ENCODE assay signal across 1 cellular context in the genomic region with DNA sequence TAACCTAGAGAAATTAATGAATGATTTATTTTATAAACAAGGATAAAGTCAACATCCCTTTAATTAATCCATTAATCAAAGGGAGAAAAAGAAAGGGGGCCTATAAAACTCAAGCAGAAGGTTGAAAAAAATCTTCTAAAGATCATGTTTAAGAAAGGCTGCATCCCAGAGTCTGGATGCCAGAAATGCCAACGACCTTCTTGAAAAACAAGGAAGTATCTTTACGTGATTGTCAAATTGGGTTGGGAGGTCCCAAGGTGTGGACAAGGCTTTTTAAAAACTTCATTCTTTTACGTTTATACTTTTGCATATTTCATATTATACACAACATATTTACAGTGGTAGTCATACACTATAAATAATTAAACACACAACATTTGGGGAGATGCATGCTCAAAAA.
TF ChIP-seq lines count a peak whose summit lies in the region.

No MANE protein-coding gene starts in this region.

TF ChIP-seq in K562, 482 proteins besides CTCF, POLR2A, EP300 and RAD21:
- no peak for TF ChIP-seq ZNF212 (CRISPR knock-in tag; IDR thresholded peaks at IDR 0.05)
- TF ChIP-seq, protein P1, sequence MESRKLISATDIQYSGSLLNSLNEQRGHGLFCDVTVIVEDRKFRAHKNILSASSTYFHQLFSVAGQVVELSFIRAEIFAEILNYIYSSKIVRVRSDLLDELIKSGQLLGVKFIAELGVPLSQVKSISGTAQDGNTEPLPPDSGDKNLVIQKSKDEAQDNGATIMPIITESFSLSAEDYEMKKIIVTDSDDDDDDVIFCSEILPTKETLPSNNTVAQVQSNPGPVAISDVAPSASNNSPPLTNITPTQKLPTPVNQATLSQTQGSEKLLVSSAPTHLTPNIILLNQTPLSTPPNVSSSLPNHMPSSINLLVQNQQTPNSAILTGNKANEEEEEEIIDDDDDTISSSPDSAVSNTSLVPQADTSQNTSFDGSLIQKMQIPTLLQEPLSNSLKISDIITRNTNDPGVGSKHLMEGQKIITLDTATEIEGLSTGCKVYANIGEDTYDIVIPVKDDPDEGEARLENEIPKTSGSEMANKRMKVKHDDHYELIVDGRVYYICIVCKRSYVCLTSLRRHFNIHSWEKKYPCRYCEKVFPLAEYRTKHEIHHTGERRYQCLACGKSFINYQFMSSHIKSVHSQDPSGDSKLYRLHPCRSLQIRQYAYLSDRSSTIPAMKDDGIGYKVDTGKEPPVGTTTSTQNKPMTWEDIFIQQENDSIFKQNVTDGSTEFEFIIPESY (CRISPR knock-in tag; IDR thresholded peaks at IDR 0.05) = no peak
- no peak for TF ChIP-seq KHSRP (IDR thresholded peaks at IDR 0.05)
- TF ChIP-seq HNRNPH1 (optimal IDR thresholded peaks at IDR 0.05; ENCODE audit: low read depth, low read length) = no peak
- TF ChIP-seq RBFOX2 (IDR thresholded peaks at IDR 0.05; ENCODE audit: low read depth, low read length) = 0 out of 2 replicates have a peak, but pooled peaks have one; percentile 35
- TF ChIP-seq SNRNP70 (optimal IDR thresholded peaks at IDR 0.05; ENCODE audit: low read depth, low read length) = no peak
- no peak for TF ChIP-seq ARNT (IDR thresholded peaks at IDR 0.05)
